20 cellular contexts compared by ENCODE assay signal in genomic region chr3:46737320-46737719, GRCh38. TPM values are rescaled to one million over a fixed set of nuclear protein-coding genes. Genes with fewer than 3 reads are reported as not detected.
"Had no signal": no experiment of that assay in that cellular context is flagged by ENCODE, and none has a peak within 500 bp of the region (broad histone marks: within the 10 kb centered on the region; RNA-seq: fewer than 3 reads in every experiment).

No MANE protein-coding gene starts in this region.

- H3K27me3 ChIP-seq: upper lobe of right lung had no signal

- H3K27ac ChIP-seq: prostate gland, upper lobe of right lung had no signal

- H3K4me1 ChIP-seq: prostate gland, upper lobe of right lung had no signal

- H3K36me3 ChIP-seq: prostate gland, upper lobe of right lung had no signal

- DNase-seq: activated B cell treated with CpG ODN at 0.5 μM for 24 hours; activated CD4-positive, alpha-beta T cell treated with anti-CD3 and anti-CD28 coated beads, Interleukin-2, amount 50 U/mL, for 1 hour; activated naive CD4-positive, alpha-beta T cell treated with anti-CD3 and anti-CD28 coated beads, Interleukin-2, amount 10 ng/mL, durations not matched to agents 7 days and 5 days; activated T-cell treated with anti-CD3 and anti-CD28 coated beads for 4 hours; endodermal cell; erythroblast; hypothalamus; mucosa of descending colon; natural killer cell; stimulated activated CD4-positive, alpha-beta T cell treated with anti-CD3 and anti-CD28 coated beads, Interleukin-12 subunit alpha, Interleukin-12 subunit beta, amount 100 ng/mL, for 4 hours; stimulated activated naive CD4-positive, alpha-beta T cell treated with Interleukin-2 at 50 U/mL for 16 hours; upper lobe of right lung had no signal

- H3K9me3 ChIP-seq: mucosa of descending colon, prostate gland, upper lobe of right lung had no signal

- H3K4me3 ChIP-seq: mucosa of descending colon, prostate gland, upper lobe of right lung had no signal

RNA-seq across cellular contexts. Expression of gene PRSS50, which starts 19.7 kb away (rescaled TPM):
- total RNA-seq: activated B cell treated with CpG ODN at 0.5 μM for 24 hours; activated CD8-positive, alpha-beta memory T cell treated with anti-CD3 and anti-CD28 coated beads for 36 hours; activated T-helper 2 cell treated with anti-CD3 and anti-CD28 coated beads, Interferon-gamma antibody, Interleukin-2, Interleukin-4, amounts not matched to agents 10 μg/mL and 5 μg/mL and 100 μg/mL, durations not matched to agents 14 hours and 24 hours and 36 hours; chondrocyte; dermis microvascular lymphatic vessel endothelial cell; glomerular endothelial cell; lung microvascular endothelial cell; T-helper 1 cell treated with Interleukin-12 subunit alpha and Interleukin-12 subunit beta and Interleukin-4 antibody, amounts not matched to agents 30 ng/mL and 1 ng/mL, for 36 hours had no signal

RNA-seq across cellular contexts. Expression of gene TMIE, which starts 36.1 kb away (rescaled TPM):
- total RNA-seq: activated T-helper 2 cell treated with anti-CD3 and anti-CD28 coated beads, Interferon-gamma antibody, Interleukin-2, Interleukin-4, amounts not matched to agents 10 μg/mL and 5 μg/mL and 100 μg/mL, durations not matched to agents 14 hours and 24 hours and 36 hours; glomerular endothelial cell; natural killer cell; T-helper 1 cell treated with Interleukin-12 subunit alpha and Interleukin-12 subunit beta and Interleukin-4 antibody, amounts not matched to agents 30 ng/mL and 1 ng/mL, for 36 hours had no signal
